In the genomic region with DNA sequence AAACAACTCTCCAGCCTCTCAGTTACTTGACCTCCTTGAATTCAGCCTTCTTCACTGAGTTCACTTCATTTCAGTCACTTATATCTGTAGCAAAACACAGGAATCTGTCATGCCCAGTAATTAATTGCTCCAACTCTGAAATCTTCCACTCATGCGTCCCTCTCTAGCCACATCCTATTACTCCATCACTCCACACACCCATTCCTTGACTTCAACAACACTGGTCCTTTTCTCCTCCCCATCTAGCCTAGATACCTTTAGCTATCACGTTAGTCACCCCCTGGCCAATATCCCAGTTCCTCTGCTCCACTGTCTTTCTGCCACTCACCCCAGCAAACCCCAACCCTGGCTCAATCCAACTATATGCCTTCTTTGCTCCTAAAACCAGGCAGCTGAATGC, we compare ENCODE assay signal across 15 cellular contexts. TPM values are rescaled to one million over a fixed set of nuclear protein-coding genes. Genes with fewer than 3 reads are reported as not detected.
DNase-seq lines count a peak whose midpoint lies in the region; ATAC-seq and TF ChIP-seq lines count a peak whose summit lies in the region.
"Had no signal": no experiment of that assay in that cellular context is flagged by ENCODE, and none has a peak within 500 bp of the region (broad histone marks: within the 10 kb centered on the region; RNA-seq: fewer than 3 reads in every experiment).

No MANE protein-coding gene starts in this region.

- H3K4me3 ChIP-seq in GM23248 = no peak overlapping the region
- no peak overlapping the region for H3K4me3 ChIP-seq in esophagus muscularis mucosa
- H3K4me3 ChIP-seq in gastrocnemius medialis = no peak overlapping the region
- no peak overlapping the region for H3K4me3 ChIP-seq in body of pancreas
- H3K4me3 ChIP-seq: GM12878 had no signal

- 0% methylated on average over 2 of the region's 2 CpGs for WGBS in GM23248 (ENCODE audit: low coverage in 1 of 2, low lambda C conversion rate in 2 of 2, missing lambda C conversion rate in 2 of 2), 2 experiments
- WGBS in esophagus muscularis mucosa = 31% methylated on average over 2 of the region's 2 CpGs
- 67 to 75% methylated on average over 2 of the region's 2 CpGs for WGBS in body of pancreas, 2 donors

- 0 out of 2 replicates have a peak, but pooled peaks cover 5% of the 10 kb centered on the region for H3K9me2 ChIP-seq in GM23248 (ENCODE audit: insufficient read depth)

- TF ChIP-seq POLR2A in esophagus muscularis mucosa (IDR thresholded peaks at IDR 0.05; ENCODE audit: low read depth) (no peak), gastrocnemius medialis (IDR thresholded peaks at IDR 0.05) (no peak), body of pancreas (IDR thresholded peaks at IDR 0.05) (no peak)

- peak overlapping the region; percentile 66 for H3K9ac ChIP-seq in GM23248

- no peak for TF ChIP-seq CTCF in esophagus muscularis mucosa (IDR thresholded peaks at IDR 0.05)
- TF ChIP-seq CTCF in gastrocnemius medialis (IDR thresholded peaks at IDR 0.05 in 4 of 5, conservative IDR thresholded peaks at IDR 0.05 in 1 of 5) = no peak
- TF ChIP-seq CTCF in GM20000 (IDR thresholded peaks at IDR 0.05; ENCODE audit: extremely low read depth, missing control alignments) = no peak
- no peak for TF ChIP-seq CTCF in body of pancreas (IDR thresholded peaks at IDR 0.05)

- peaks cover 100% of the 10 kb centered on the region for H3K79me2 ChIP-seq in GM23248 (ENCODE audit: insufficient read depth)

- no peak for TF ChIP-seq EP300 in esophagus muscularis mucosa (IDR thresholded peaks at IDR 0.05)

- in situ Hi-C loops in GM23248 (cut with MboI) (no loop called here), gastrocnemius medialis (cut with MboI; ENCODE audit: low sequenced_read_pairs in 4 of 4) (no loop called here)

- H3K4me1 ChIP-seq in GM23248 (ENCODE audit: insufficient read depth) (peaks cover 43% of the 10 kb centered on the region), esophagus muscularis mucosa (peaks cover 29 to 87% (median 75%) of the 10 kb centered on the region in 4 donors), gastrocnemius medialis (peaks cover 55 to 56% of the 10 kb centered on the region in 2 donors), body of pancreas (peaks cover 17% of the 10 kb centered on the region)

- H3K27ac ChIP-seq in GM23248 = peak overlapping the region; percentile 89
- peak overlapping the region; percentile 47 to 69 (median 57) for H3K27ac ChIP-seq in esophagus muscularis mucosa (replicated peaks in 1 of 4)
- H3K27ac ChIP-seq in gastrocnemius medialis = peak overlapping the region in 3 of 4 donors; percentile 34 to 61 (median 50)
- H3K27ac ChIP-seq in body of pancreas = no peak overlapping the region

- peak; percentile 74 for DNase-seq in GM23248
- no peak for DNase-seq in esophagus muscularis mucosa (ENCODE audit: extremely low spot score)
- DNase-seq in gastrocnemius medialis = no peak
- no peak for DNase-seq in GM20000 (ENCODE audit: low spot score)
- DNase-seq in mesenteric fat pad (ENCODE audit: low spot score) = no peak
- no peak for DNase-seq in body of pancreas
- DNase-seq in T-helper 1 cell = no peak
- DNase-seq: activated CD4-positive, alpha-beta memory T cell treated with anti-CD3 and anti-CD28 coated beads, Interleukin-2, amount 10 ng/mL, durations not matched to agents 7 days and 5 days; Caco-2; naive thymus-derived CD8-positive, alpha-beta T cell; NCI-H146; NCI-H82 had no signal

- H3K4me2 ChIP-seq in GM23248 (ENCODE audit: unreplicated experiment) = peak overlapping the region; percentile 27

- no peaks in the 10 kb centered on the region; the same call in 1 of the 2 replicates for H3K36me3 ChIP-seq in GM23248 (ENCODE audit: low read depth)
- no peaks in the 10 kb centered on the region for H3K36me3 ChIP-seq in esophagus muscularis mucosa
- H3K36me3 ChIP-seq in gastrocnemius medialis = no peaks in the 10 kb centered on the region
- H3K36me3 ChIP-seq in body of pancreas (replicated peaks in 1 of 2; ENCODE audit: insufficient read depth in 1 of 2, low read depth in 2 of 2) = no peaks in the 10 kb centered on the region

- ATAC-seq in SK-N-SH treated with all-trans-retinoic acid at 6 μM for 48 hours = peak; percentile 41; the same call in 2 of the 3 replicates
- ATAC-seq in gastrocnemius medialis = no peak
- ATAC-seq in body of pancreas = no peak
- ATAC-seq: activated naive CD4-positive, alpha-beta T cell treated with anti-CD3 and anti-CD28 coated beads, Interleukin-2, amount 50 U/mL, for 72 hours; GM12878; naive thymus-derived CD8-positive, alpha-beta T cell had no signal

- intact Hi-C loops in esophagus muscularis mucosa (cut with DNase I) (no loop called here), gastrocnemius medialis (cut with DNase I; ENCODE audit: low total_unique reads) (loop anchor here (10.0 kb wide), 1 partner anchor 385 kb away; no protein-coding TSS in a partner anchor), body of pancreas (cut with DNase I) (no loop called here)

- peaks cover 7% of the 10 kb centered on the region; the same call in 1 of the 2 replicates for H4K20me1 ChIP-seq in GM23248 (ENCODE audit: insufficient read depth)

- H3K9me3 ChIP-seq in GM23248 (ENCODE audit: low read depth) (no peaks in the 10 kb centered on the region), esophagus muscularis mucosa (no peaks in the 10 kb centered on the region), gastrocnemius medialis (no peaks in the 10 kb centered on the region), body of pancreas (no peaks in the 10 kb centered on the region)
- H3K9me3 ChIP-seq: Caco-2 had no signal

- H3K27me3 ChIP-seq in GM23248 (replicated peaks; ENCODE audit: insufficient read depth) (no peaks in the 10 kb centered on the region), esophagus muscularis mucosa (no peaks in the 10 kb centered on the region), gastrocnemius medialis (no peaks in the 10 kb centered on the region), body of pancreas (no peaks in the 10 kb centered on the region)

- peaks cover 52% of the 10 kb centered on the region for H3F3A ChIP-seq in GM23248 (ENCODE audit: insufficient read depth)

- no peak overlapping the region for H2AFZ ChIP-seq in GM23248

TF ChIP-seq in SK-N-SH treated with all-trans-retinoic acid at 6 μM for 48 hours, 23 proteins besides CTCF, POLR2A, EP300 and RAD21 (continues in another document):
- TF ChIP-seq ZFP30 (CRISPR knock-in tag; IDR thresholded peaks at IDR 0.05) (no peak), SNAI2 (CRISPR knock-in tag; IDR thresholded peaks at IDR 0.05) (no peak), GLIS3 (CRISPR knock-in tag; IDR thresholded peaks at IDR 0.05) (no peak), ZC3H10 (CRISPR knock-in tag; IDR thresholded peaks at IDR 0.05) (no peak), PPARA (CRISPR knock-in tag; IDR thresholded peaks at IDR 0.05; ENCODE audit: borderline replicate concordance) (no peak), ZNF565 (CRISPR knock-in tag; conservative IDR thresholded peaks at IDR 0.05; ENCODE audit: low read depth) (no peak)
- TF ChIP-seq, protein P1, sequence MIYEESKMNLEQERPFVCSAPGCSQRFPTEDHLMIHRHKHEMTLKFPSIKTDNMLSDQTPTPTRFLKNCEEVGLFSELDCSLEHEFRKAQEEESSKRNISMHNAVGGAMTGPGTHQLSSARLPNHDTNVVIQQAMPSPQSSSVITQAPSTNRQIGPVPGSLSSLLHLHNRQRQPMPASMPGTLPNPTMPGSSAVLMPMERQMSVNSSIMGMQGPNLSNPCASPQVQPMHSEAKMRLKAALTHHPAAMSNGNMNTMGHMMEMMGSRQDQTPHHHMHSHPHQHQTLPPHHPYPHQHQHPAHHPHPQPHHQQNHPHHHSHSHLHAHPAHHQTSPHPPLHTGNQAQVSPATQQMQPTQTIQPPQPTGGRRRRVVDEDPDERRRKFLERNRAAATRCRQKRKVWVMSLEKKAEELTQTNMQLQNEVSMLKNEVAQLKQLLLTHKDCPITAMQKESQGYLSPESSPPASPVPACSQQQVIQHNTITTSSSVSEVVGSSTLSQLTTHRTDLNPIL (CRISPR knock-in tag; IDR thresholded peaks at IDR 0.05; ENCODE audit: low read depth) = no peak

RNA-seq across cellular contexts. Expression of a gene that starts 7.7 kb away (rescaled TPM):
- 37.3 and 38.5 TPM in 2 replicates for total RNA-seq in GM23248 (2014; rRNA removed; shearing (Covaris generic))
- polyA plus RNA-seq in GM23248 (2016; fragmentation: Nextera tagmentation; extraction: Ambion mirVana) = 9.8 and 11.5 TPM in 2 replicates
- 100 to 1,000 TPM in 3 of 4 donors, 10 to 100 TPM in 1; 89.3 to 173 (median 156) TPM for total RNA-seq in esophagus muscularis mucosa
- total RNA-seq in gastrocnemius medialis = 10 to 100 TPM; 20.1 to 30.0 (median 25.9) TPM
- total RNA-seq in mesenteric fat pad = 62.5 TPM
- 10 to 100 TPM; 10.9 to 11.9 TPM for total RNA-seq in body of pancreas

RNA-seq across cellular contexts. Expression of a gene that starts 30.8 kb away (rescaled TPM):
- total RNA-seq in GM23248 (2014; rRNA removed; shearing (Covaris generic)) = 11.1 and 11.5 TPM in 2 replicates
- 13.0 and 14.5 TPM in 2 replicates for polyA plus RNA-seq in GM23248 (2016; fragmentation: Nextera tagmentation; extraction: Ambion mirVana)
- total RNA-seq in esophagus muscularis mucosa (10 to 100 TPM in 2 of 4 donors, 1 to 10 TPM in 2; 7.6 to 19.8 (median 10.7) TPM), gastrocnemius medialis (1 to 10 TPM in 2 of 4 donors, under 1 TPM in 2; 0.56 to 2.4 (median 1.1) TPM), mesenteric fat pad (49.8 TPM), body of pancreas (10 to 100 TPM; 11.9 to 50.1 TPM)

RNA-seq across cellular contexts. Expression of a gene that starts 56.8 kb away (rescaled TPM):
- 0.13 TPM in 1 of 2 replicates, not detected in the other for total RNA-seq in GM23248 (2014; rRNA removed; shearing (Covaris generic))
- polyA plus RNA-seq in GM23248 (2016; fragmentation: Nextera tagmentation; extraction: Ambion mirVana) = 0.11 TPM in 1 of 2 replicates, not detected in the other
- total RNA-seq in esophagus muscularis mucosa (1 to 10 TPM in 3 of 4 donors, under 1 TPM in 1; 0.83 to 5.6 (median 4.5) TPM), gastrocnemius medialis (under 1 TPM in 3 of 4 donors, not detected in 1; 0.20 to 0.33 (median 0.20) TPM), mesenteric fat pad (not detected), body of pancreas (under 1 TPM in 1 of 2 donors, not detected in 1; 0.26 TPM)
- total RNA-seq: activated CD4-positive, alpha-beta memory T cell treated with anti-CD3 and anti-CD28 coated beads, Interleukin-2, amount 10 ng/mL, durations not matched to agents 7 days and 5 days; GM12878; naive thymus-derived CD8-positive, alpha-beta T cell had no signal
- polyA plus RNA-seq: GM12878 had no signal

Comparison
In these comparisons a context has a peak if more than half of its experiments do, and no peak if none do; other contexts are left out.
1. H3K27ac ChIP-seq: peak in GM23248 (single experiment), esophagus muscularis mucosa (4 of 4) and gastrocnemius medialis (3 of 4); none in body of pancreas (0 of 4).